In genomic region chr1:19665456-19666138, GRCh38 we compare ENCODE assay signal across 10 cellular contexts. TPM values are rescaled to one million over a fixed set of nuclear protein-coding genes. Genes with fewer than 3 reads are reported as not detected.
A peak's percentile ranks its signal among the peaks of the same experiment; 100 is the strongest.
DNase-seq lines count a peak whose midpoint lies in the region; ATAC-seq and TF ChIP-seq lines count a peak whose summit lies in the region.
"Had no signal": no experiment of that assay in that cellular context is flagged by ENCODE, and none has a peak within 500 bp of the region (broad histone marks: within the 10 kb centered on the region; RNA-seq: fewer than 3 reads in every experiment).

No MANE protein-coding gene starts in this region.

- DNase-seq in CD8-positive, alpha-beta memory T cell: no peak
- DNase-seq in colonic mucosa: no peak
- DNase-seq in naive thymus-derived CD4-positive, alpha-beta T cell: no peak
- no peak for DNase-seq in ureter (ENCODE audit: low spot score)
- DNase-seq in SIG-M5 (lab: John Stamatoyannopoulos, UW): no peak
- no peak for DNase-seq in RWPE1 (ENCODE audit: low spot score)
- DNase-seq in adrenal gland: no peak
- DNase-seq: activated CD8-positive, alpha-beta memory T cell treated with anti-CD3 and anti-CD28 coated beads, Interleukin-2, amount 50 U/mL, for 48 hours; DND-41 had no signal

- no peaks in the 10 kb centered on the region for H3K36me3 ChIP-seq in CD8-positive, alpha-beta memory T cell (ENCODE audit: insufficient read depth, low read length)
- no peaks in the 10 kb centered on the region for H3K36me3 ChIP-seq in HUES64 (ENCODE audit: insufficient read depth, low read length)
- no peaks in the 10 kb centered on the region for H3K36me3 ChIP-seq in colonic mucosa
- no peaks in the 10 kb centered on the region for H3K36me3 ChIP-seq in naive thymus-derived CD4-positive, alpha-beta T cell (ENCODE audit: control insufficient read depth in 2 of 3, insufficient read depth in 3 of 3, low read length in 3 of 3)
- no peaks in the 10 kb centered on the region for H3K36me3 ChIP-seq in adrenal gland (replicated peaks in 1 of 2)

- peaks cover 0 to 2% (median 0%) of the 10 kb centered on the region in 5 donors for H3K9me3 Mint-ChIP-seq in CD8-positive, alpha-beta memory T cell
- H3K9me3 Mint-ChIP-seq in naive thymus-derived CD4-positive, alpha-beta T cell: peaks cover 0 to 2% (median 0%) of the 10 kb centered on the region in 11 donors

- no peaks in the 10 kb centered on the region for H3K9me3 ChIP-seq in CD8-positive, alpha-beta memory T cell (ENCODE audit: low read length)
- H3K9me3 ChIP-seq in HUES64 (ENCODE audit: insufficient read depth, low read depth, low read length): no peaks in the 10 kb centered on the region
- H3K9me3 ChIP-seq in colonic mucosa: no peaks in the 10 kb centered on the region
- no peaks in the 10 kb centered on the region for H3K9me3 ChIP-seq in naive thymus-derived CD4-positive, alpha-beta T cell (ENCODE audit: control insufficient read depth in 2 of 3, low read length in 3 of 3)
- no peaks in the 10 kb centered on the region for H3K9me3 ChIP-seq in adrenal gland (replicated peaks in 1 of 3)

- H3K27ac Mint-ChIP-seq in CD8-positive, alpha-beta memory T cell: peak overlapping the region in 3 of 8 donors; percentile 43 to 56 (median 51)
- H3K27ac Mint-ChIP-seq in naive thymus-derived CD4-positive, alpha-beta T cell: peak overlapping the region in 5 of 9 donors; percentile 19 to 80 (median 53)

- peak overlapping the region; percentile 34 to 92 (median 72) for H3K4me3 Mint-ChIP-seq in CD8-positive, alpha-beta memory T cell
- H3K4me3 Mint-ChIP-seq in naive thymus-derived CD4-positive, alpha-beta T cell: peak overlapping the region; percentile 64 to 88 (median 82)

- ATAC-seq in naive thymus-derived CD4-positive, alpha-beta T cell: no peak

- no peak overlapping the region for H3K27ac ChIP-seq in CD8-positive, alpha-beta memory T cell (ENCODE audit: low read depth, low read length)
- H3K27ac ChIP-seq in HUES64 (ENCODE audit: low read depth, low read length) (no peak overlapping the region), colonic mucosa (no peak overlapping the region), RWPE1 (no peak overlapping the region), adrenal gland (no peak overlapping the region)
- no peak overlapping the region for H3K27ac ChIP-seq in naive thymus-derived CD4-positive, alpha-beta T cell (ENCODE audit: low read depth, low read length)

- WGBS in HUES64: 9% methylated on average over 63 of the region's 63 CpGs
- WGBS in adrenal gland, 4 donors: 4 to 9% (median 6%) methylated on average over 30 to 63 of the region's 63 CpGs

- CTCF ChIA-PET in CD8-positive, alpha-beta memory T cell (lab: Charles Lee): interaction anchor here (3.9 to 9.6 kb wide), 2 partner anchors 39 to 41 kb away, joined by 19 to 168 read pairs; no protein-coding TSS in a partner anchor
- CTCF ChIA-PET in naive thymus-derived CD4-positive, alpha-beta T cell (lab: Charles Lee): no interaction called here
- CTCF ChIA-PET in RWPE1 (lab: Yijun Ruan, JAX): no interaction called here

- TF ChIP-seq CTCF in colonic mucosa (IDR thresholded peaks at IDR 0.05): no peak
- no peak for TF ChIP-seq CTCF in RWPE1 (conservative IDR thresholded peaks at IDR 0.05; ENCODE audit: low read depth)
- no peak for TF ChIP-seq CTCF in adrenal gland (IDR thresholded peaks at IDR 0.05)

- H3K27me3 ChIP-seq in CD8-positive, alpha-beta memory T cell (ENCODE audit: insufficient read depth, low read length, poor library complexity, severe bottlenecking): peaks cover 5% of the 10 kb centered on the region
- H3K27me3 ChIP-seq in HUES64 (ENCODE audit: insufficient read depth, low read length) (peaks cover 65% of the 10 kb centered on the region), colonic mucosa (peaks cover 27% of the 10 kb centered on the region), adrenal gland (peaks cover 35% of the 10 kb centered on the region)
- H3K27me3 ChIP-seq in naive thymus-derived CD4-positive, alpha-beta T cell (ENCODE audit: control insufficient read depth in 2 of 2, insufficient read depth in 2 of 2, low read length in 2 of 2): no peaks in the 10 kb centered on the region

- no peak for TF ChIP-seq POLR2A in adrenal gland (IDR thresholded peaks at IDR 0.05)

- H3K4me3 ChIP-seq in CD8-positive, alpha-beta memory T cell (ENCODE audit: low read length): no peak overlapping the region
- peak overlapping the region; percentile 52 for H3K4me3 ChIP-seq in HUES64 (ENCODE audit: low read length)
- H3K4me3 ChIP-seq in colonic mucosa: peak overlapping the region; percentile 19
- peak overlapping the region; percentile 30 for H3K4me3 ChIP-seq in naive thymus-derived CD4-positive, alpha-beta T cell (ENCODE audit: low read length)
- no peak overlapping the region for H3K4me3 ChIP-seq in adrenal gland

- H3K4me1 Mint-ChIP-seq in CD8-positive, alpha-beta memory T cell: peaks cover 10 to 42% (median 28%) of the 10 kb centered on the region in 3 donors
- H3K4me1 Mint-ChIP-seq in naive thymus-derived CD4-positive, alpha-beta T cell: peaks cover 8 to 47% (median 31%) of the 10 kb centered on the region in 7 donors

- no peaks in the 10 kb centered on the region for H3K36me3 Mint-ChIP-seq in CD8-positive, alpha-beta memory T cell
- peaks cover 0 to 3% (median 0%) of the 10 kb centered on the region in 5 donors for H3K36me3 Mint-ChIP-seq in naive thymus-derived CD4-positive, alpha-beta T cell

- H3K4me1 ChIP-seq in CD8-positive, alpha-beta memory T cell (ENCODE audit: insufficient read depth, low read length): peaks cover 9% of the 10 kb centered on the region
- no peaks in the 10 kb centered on the region for H3K4me1 ChIP-seq in HUES64 (ENCODE audit: insufficient read depth, low read length)
- no peaks in the 10 kb centered on the region for H3K4me1 ChIP-seq in colonic mucosa
- H3K4me1 ChIP-seq in naive thymus-derived CD4-positive, alpha-beta T cell (ENCODE audit: control insufficient read depth in 2 of 2, insufficient read depth in 2 of 2, low read length in 2 of 2): peaks cover 7 to 15% of the 10 kb centered on the region in 2 donors
- H3K4me1 ChIP-seq in adrenal gland (replicated peaks in 1 of 2): peaks cover 2 to 3% of the 10 kb centered on the region in 2 donors

- H3K9ac ChIP-seq in HUES64 (ENCODE audit: low read depth, low read length) (no peak overlapping the region), colonic mucosa (ENCODE audit: low read depth in 2 of 2, low read length in 2 of 2) (no peak overlapping the region)

- H3K27me3 Mint-ChIP-seq in CD8-positive, alpha-beta memory T cell: peaks cover 24 to 46% of the 10 kb centered on the region in 2 donors
- peaks cover 0 to 63% (median 38%) of the 10 kb centered on the region in 5 donors for H3K27me3 Mint-ChIP-seq in naive thymus-derived CD4-positive, alpha-beta T cell

- POLR2A ChIA-PET in CD8-positive, alpha-beta memory T cell (lab: Charles Lee): no interaction called here
- POLR2A ChIA-PET in naive thymus-derived CD4-positive, alpha-beta T cell (lab: Charles Lee): interaction anchor here (0.8 kb wide), 1 partner anchor 38 kb away, joined by 4 read pairs; no protein-coding TSS in a partner anchor
- POLR2A ChIA-PET in RWPE1 (lab: Yijun Ruan, JAX; ENCODE audit: low non-redundant PET): no interaction called here

- intact Hi-C loops in colonic mucosa (cut with DNase I) (no loop called here), adrenal gland (cut with DNase I) (loop anchor here in 1 of 2 donors (5.0 kb wide), 1 partner anchor 37 kb away; no protein-coding TSS in a partner anchor)
- intact Hi-C loops in naive thymus-derived CD4-positive, alpha-beta T cell (cut with micrococcal nuclease): no loop called here

RNA-seq across cellular contexts. Expression of gene HTR6, which starts 0.9 kb away (rescaled TPM):
- not detected for total RNA-seq in CD8-positive, alpha-beta memory T cell
- not detected for polyA plus RNA-seq in CD8-positive, alpha-beta memory T cell
- polyA plus RNA-seq in HUES64 (2013, experiment 1 of 2): not detected
- 0.57 TPM for polyA plus RNA-seq in HUES64 (2013, experiment 2 of 2)
- total RNA-seq in colonic mucosa: not detected
- under 1 TPM in 2 of 5 experiments, not detected in 3; 0.40 to 0.54 TPM for total RNA-seq in naive thymus-derived CD4-positive, alpha-beta T cell
- under 1 TPM; 0.13 to 0.92 TPM for polyA plus RNA-seq in naive thymus-derived CD4-positive, alpha-beta T cell
- not detected for total RNA-seq in ureter
- total RNA-seq in adrenal gland: not detected
- not detected for polyA plus RNA-seq in adrenal gland

RNA-seq across cellular contexts. Expression of gene NBL1, which starts 21.5 kb away (rescaled TPM):
- 10 to 100 TPM; 35.6 to 36.3 TPM for total RNA-seq in CD8-positive, alpha-beta memory T cell
- polyA plus RNA-seq in CD8-positive, alpha-beta memory T cell: 8.1 TPM
- 3.9 TPM for polyA plus RNA-seq in HUES64 (2013, experiment 1 of 2)
- polyA plus RNA-seq in HUES64 (2013, experiment 2 of 2): 4.6 TPM
- total RNA-seq in colonic mucosa: 100 to 1,000 TPM; 340 to 393 TPM
- total RNA-seq in naive thymus-derived CD4-positive, alpha-beta T cell: 10 to 100 TPM; 20.7 to 36.1 (median 22.8) TPM
- 1 to 10 TPM; 2.5 to 4.0 TPM for polyA plus RNA-seq in naive thymus-derived CD4-positive, alpha-beta T cell
- total RNA-seq in ureter: 226 TPM
- total RNA-seq in adrenal gland: 10 to 100 TPM; 12.8 to 61.0 (median 29.7) TPM
- 10 to 100 TPM; 11.3 to 42.7 (median 29.4) TPM for polyA plus RNA-seq in adrenal gland

Comparison
In these comparisons a context has a peak if more than half of its experiments do, and no peak if none do; other contexts are left out.
1. H3K4me3 ChIP-seq: peak in HUES64 (single experiment), colonic mucosa (single experiment) and naive thymus-derived CD4-positive, alpha-beta T cell (single experiment); none in CD8-positive, alpha-beta memory T cell (single experiment) and adrenal gland (0 of 4).